Comparison of ENCODE assay signal across 9 cellular contexts in genomic region chr5:127909078-127909477, GRCh38.
DNase-seq lines count a peak whose midpoint lies in the region; ATAC-seq and TF ChIP-seq lines count a peak whose summit lies in the region.
"Had no signal": no experiment of that assay in that cellular context is flagged by ENCODE, and none has a peak within 500 bp of the region (broad histone marks: within the 10 kb centered on the region; RNA-seq: fewer than 3 reads in every experiment).

No MANE protein-coding gene starts in this region.

- 18 to 30% methylated on average over 3 of the region's 3 CpGs for WGBS in body of pancreas, 2 donors

- no peaks in the 10 kb centered on the region for H3K9me3 ChIP-seq in BE2C
- no peaks in the 10 kb centered on the region for H3K9me3 ChIP-seq in body of pancreas
- H3K9me3 ChIP-seq in lower lobe of right lung = no peaks in the 10 kb centered on the region

- H3K27ac ChIP-seq in body of pancreas = no peak overlapping the region
- H3K27ac ChIP-seq in lower lobe of right lung = no peak overlapping the region

- H3K4me1 ChIP-seq in BE2C (no peaks in the 10 kb centered on the region), body of pancreas (peaks cover 12% of the 10 kb centered on the region), lower lobe of right lung (no peaks in the 10 kb centered on the region)

- peak; percentile 77 for ATAC-seq in GM18499 (IDR thresholded peaks at IDR 0.05; ENCODE audit: insufficient read depth, unreplicated experiment)
- ATAC-seq in HG02642 (IDR thresholded peaks at IDR 0.05; ENCODE audit: poor library complexity, unreplicated experiment) = peak; percentile 87
- ATAC-seq in body of pancreas = peak; percentile 74
- ATAC-seq in lower lobe of right lung = peak; percentile 80 to 90
- ATAC-seq: naive thymus-derived CD8-positive, alpha-beta T cell had no signal

- intact Hi-C loops in body of pancreas (cut with DNase I) = no loop called here
- intact Hi-C loops in lower lobe of right lung (cut with DNase I) = no loop called here

- DNase-seq in BE2C = peak; percentile 34
- peak; percentile 43 for DNase-seq in NCI-H1092 treated with DMSO at 0.1 percent for 48 hours (lab: John Stamatoyannopoulos, UW)
- DNase-seq in body of pancreas = peak; percentile 37 to 57 (median 50)
- DNase-seq in lower lobe of right lung = no peak
- DNase-seq in cortex of kidney (lab: John Stamatoyannopoulos, UW) = no peak
- DNase-seq in SHP77 treated with DMSO at 0.1 percent for 48 hours (lab: John Stamatoyannopoulos, UW) = no peak

- no peak for TF ChIP-seq POLR2A in body of pancreas (IDR thresholded peaks at IDR 0.05)

- H3K27me3 ChIP-seq in BE2C (no peaks in the 10 kb centered on the region), body of pancreas (no peaks in the 10 kb centered on the region), lower lobe of right lung (ENCODE audit: low read depth) (no peaks in the 10 kb centered on the region)

- H3K36me3 ChIP-seq in BE2C = no peaks in the 10 kb centered on the region
- H3K36me3 ChIP-seq in body of pancreas (replicated peaks in 1 of 2; ENCODE audit: insufficient read depth in 1 of 2, low read depth in 2 of 2) = no peaks in the 10 kb centered on the region
- H3K36me3 ChIP-seq in lower lobe of right lung = no peaks in the 10 kb centered on the region

- TF ChIP-seq CTCF in BE2C (IDR thresholded peaks at IDR 0.05; ENCODE audit: low read depth, low read length) = peak; percentile 68
- TF ChIP-seq CTCF in body of pancreas (IDR thresholded peaks at IDR 0.05) = peak; percentile 29 to 59 (median 52)
- peak; percentile 47 for TF ChIP-seq CTCF in lower lobe of right lung (IDR thresholded peaks at IDR 0.05)

- no peak overlapping the region for H3K4me3 ChIP-seq in BE2C (ENCODE audit: low read depth, low read length)
- no peak overlapping the region for H3K4me3 ChIP-seq in body of pancreas
- H3K4me3 ChIP-seq in lower lobe of right lung = no peak overlapping the region

Comparison
In these comparisons a context has a peak if more than half of its experiments do, and no peak if none do; other contexts are left out.
1. DNase-seq: peak in BE2C (single experiment), NCI-H1092 treated with DMSO at 0.1 percent for 48 hours (single experiment) and body of pancreas (4 of 4); none in lower lobe of right lung (single experiment), cortex of kidney (single experiment) and SHP77 treated with DMSO at 0.1 percent for 48 hours (single experiment).
2. Peak in every context shown above with its lines, with median percentiles within 50 percentile points of each other: CTCF ChIP-seq and ATAC-seq.